In the genomic region with DNA sequence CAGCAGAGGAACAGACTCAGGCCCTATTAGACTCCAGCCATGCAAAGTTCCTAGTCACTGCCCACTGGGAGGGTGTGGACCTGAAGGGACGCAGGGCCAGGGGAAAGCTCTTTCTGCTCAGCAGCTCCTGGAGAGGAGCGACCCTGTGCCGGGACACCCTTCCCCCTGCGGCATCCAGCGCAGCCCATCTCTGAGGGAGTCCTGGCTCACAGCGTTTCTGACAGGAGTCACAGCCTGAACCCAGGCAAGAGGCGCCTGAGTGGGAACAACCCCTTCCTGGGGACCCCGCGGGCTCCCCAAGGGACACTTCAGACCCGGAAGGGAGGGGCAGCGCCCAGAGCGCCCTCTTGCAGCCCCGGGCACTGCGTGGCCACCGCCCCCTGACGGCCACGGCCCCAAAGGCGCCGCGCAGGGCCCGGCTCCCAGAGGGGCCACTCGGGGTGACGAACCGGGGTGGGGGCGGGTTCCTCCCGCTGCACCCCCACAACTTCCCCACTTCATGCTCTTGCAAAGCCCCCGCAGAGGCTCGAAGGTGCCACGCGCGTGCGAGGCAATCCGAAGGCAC, we compare ENCODE assay signal across 1 cellular context.
A peak's percentile ranks its signal among the peaks of the same experiment; 100 is the strongest.
TF ChIP-seq lines count a peak whose summit lies in the region.

No MANE protein-coding gene starts in this region.

TF ChIP-seq in HepG2, 621 proteins besides CTCF, POLR2A, EP300 and RAD21 (continued from another document and continues in another):
- TF ChIP-seq KLF12 (CRISPR knock-in tag; IDR thresholded peaks at IDR 0.05; ENCODE audit: borderline replicate concordance) = no peak
- no peak for TF ChIP-seq MLLT10 (CRISPR knock-in tag; IDR thresholded peaks at IDR 0.05)
- no peak for TF ChIP-seq ZBED4 (CRISPR knock-in tag; IDR thresholded peaks at IDR 0.05; ENCODE audit: borderline replicate concordance)
- TF ChIP-seq RELA (CRISPR knock-in tag; IDR thresholded peaks at IDR 0.05) = no peak
- no peak for TF ChIP-seq ZNF841 (CRISPR knock-in tag; IDR thresholded peaks at IDR 0.05; ENCODE audit: borderline replicate concordance)
- no peak for TF ChIP-seq GTF2F1 (IDR thresholded peaks at IDR 0.05; ENCODE audit: low read length)
- TF ChIP-seq FOXC1 (CRISPR knock-in tag; IDR thresholded peaks at IDR 0.05; ENCODE audit: borderline replicate concordance) = no peak
- no peak for TF ChIP-seq ZFP36L1 (CRISPR knock-in tag; IDR thresholded peaks at IDR 0.05)
- no peak for TF ChIP-seq KDM1A (CRISPR knock-in tag; IDR thresholded peaks at IDR 0.05)
- no peak for TF ChIP-seq SCMH1 (CRISPR knock-in tag; IDR thresholded peaks at IDR 0.05; ENCODE audit: borderline replicate concordance)
- TF ChIP-seq BCL6 (CRISPR knock-in tag; IDR thresholded peaks at IDR 0.05) = no peak
- TF ChIP-seq GATA4 (IDR thresholded peaks at IDR 0.05; ENCODE audit: borderline replicate concordance, low read depth) = no peak
- peak; percentile 37 for TF ChIP-seq PTBP1 (IDR thresholded peaks at IDR 0.05; ENCODE audit: low read depth, low read length, poor library complexity, severe bottlenecking)
- TF ChIP-seq MLXIP (CRISPR knock-in tag; IDR thresholded peaks at IDR 0.05; ENCODE audit: borderline replicate concordance) = no peak
- no peak for TF ChIP-seq ZMYM4 (CRISPR knock-in tag; IDR thresholded peaks at IDR 0.05)
- no peak for TF ChIP-seq ATF1 (CRISPR knock-in tag; IDR thresholded peaks at IDR 0.05)
- no peak for TF ChIP-seq STAT5B (CRISPR knock-in tag; IDR thresholded peaks at IDR 0.05)
- TF ChIP-seq ZC3H4 (CRISPR knock-in tag; IDR thresholded peaks at IDR 0.05; ENCODE audit: borderline replicate concordance) = no peak
- TF ChIP-seq, protein P1, sequence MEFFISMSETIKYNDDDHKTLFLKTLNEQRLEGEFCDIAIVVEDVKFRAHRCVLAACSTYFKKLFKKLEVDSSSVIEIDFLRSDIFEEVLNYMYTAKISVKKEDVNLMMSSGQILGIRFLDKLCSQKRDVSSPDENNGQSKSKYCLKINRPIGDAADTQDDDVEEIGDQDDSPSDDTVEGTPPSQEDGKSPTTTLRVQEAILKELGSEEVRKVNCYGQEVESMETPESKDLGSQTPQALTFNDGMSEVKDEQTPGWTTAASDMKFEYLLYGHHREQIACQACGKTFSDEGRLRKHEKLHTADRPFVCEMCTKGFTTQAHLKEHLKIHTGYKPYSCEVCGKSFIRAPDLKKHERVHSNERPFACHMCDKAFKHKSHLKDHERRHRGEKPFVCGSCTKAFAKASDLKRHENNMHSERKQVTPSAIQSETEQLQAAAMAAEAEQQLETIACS (CRISPR knock-in tag; IDR thresholded peaks at IDR 0.05) = no peak
- TF ChIP-seq CCAR2 (optimal IDR thresholded peaks at IDR 0.05; ENCODE audit: low read depth, low read length) = no peak
- TF ChIP-seq SMARCE1 (IDR thresholded peaks at IDR 0.05; ENCODE audit: borderline replicate concordance) = no peak
- TF ChIP-seq ZNF816 (CRISPR knock-in tag; IDR thresholded peaks at IDR 0.05; ENCODE audit: borderline replicate concordance) = no peak
- no peak; the same call in 1 of the 2 replicates for TF ChIP-seq ZNF737 (CRISPR knock-in tag; IDR thresholded peaks at IDR 0.05; ENCODE audit: borderline replicate concordance)
- no peak; the same call in 1 of the 2 replicates for TF ChIP-seq RFX3 (CRISPR knock-in tag; IDR thresholded peaks at IDR 0.05)
- TF ChIP-seq ZNF652 (CRISPR knock-in tag; IDR thresholded peaks at IDR 0.05; ENCODE audit: borderline replicate concordance, low read depth) = no peak
- TF ChIP-seq ZNF800 (CRISPR knock-in tag; IDR thresholded peaks at IDR 0.05) = no peak
- TF ChIP-seq ZBTB42 (CRISPR knock-in tag; IDR thresholded peaks at IDR 0.05) = no peak
- TF ChIP-seq ZBTB37 (CRISPR knock-in tag; IDR thresholded peaks at IDR 0.05) = no peak
- TF ChIP-seq NR2F1 (CRISPR knock-in tag; IDR thresholded peaks at IDR 0.05) = no peak
- peak; percentile 64; the same call in 1 of the 2 replicates for TF ChIP-seq HBP1 (CRISPR knock-in tag; IDR thresholded peaks at IDR 0.05; ENCODE audit: low read depth)
- TF ChIP-seq MED1 (CRISPR knock-in tag; IDR thresholded peaks at IDR 0.05) = no peak
- TF ChIP-seq ZNF766 (CRISPR knock-in tag; IDR thresholded peaks at IDR 0.05; ENCODE audit: borderline replicate concordance) = no peak
- TF ChIP-seq ZBTB8A (CRISPR knock-in tag; IDR thresholded peaks at IDR 0.05; ENCODE audit: borderline replicate concordance, low read depth) = no peak; the same call in 1 of the 2 replicates
- no peak for TF ChIP-seq ZNF333 (CRISPR knock-in tag; IDR thresholded peaks at IDR 0.05; ENCODE audit: borderline replicate concordance)
- 0 out of 2 replicates have a peak, but pooled peaks have one; percentile 5 for TF ChIP-seq ELF4 (CRISPR knock-in tag; IDR thresholded peaks at IDR 0.05; ENCODE audit: borderline replicate concordance)
- 0 out of 2 replicates have a peak, but pooled peaks have one; percentile 20 for TF ChIP-seq HHEX (CRISPR knock-in tag; IDR thresholded peaks at IDR 0.05)
- no peak for TF ChIP-seq PRMT3 (CRISPR knock-in tag; IDR thresholded peaks at IDR 0.05; ENCODE audit: borderline replicate concordance, low read depth)
- no peak for TF ChIP-seq RBAK (CRISPR knock-in tag; IDR thresholded peaks at IDR 0.05)
- TF ChIP-seq ZMYM2 (CRISPR knock-in tag; IDR thresholded peaks at IDR 0.05) = 0 out of 2 replicates have a peak, but pooled peaks have one; percentile 33
- no peak for TF ChIP-seq CC2D1A (CRISPR knock-in tag; IDR thresholded peaks at IDR 0.05)
- TF ChIP-seq, protein P2, sequence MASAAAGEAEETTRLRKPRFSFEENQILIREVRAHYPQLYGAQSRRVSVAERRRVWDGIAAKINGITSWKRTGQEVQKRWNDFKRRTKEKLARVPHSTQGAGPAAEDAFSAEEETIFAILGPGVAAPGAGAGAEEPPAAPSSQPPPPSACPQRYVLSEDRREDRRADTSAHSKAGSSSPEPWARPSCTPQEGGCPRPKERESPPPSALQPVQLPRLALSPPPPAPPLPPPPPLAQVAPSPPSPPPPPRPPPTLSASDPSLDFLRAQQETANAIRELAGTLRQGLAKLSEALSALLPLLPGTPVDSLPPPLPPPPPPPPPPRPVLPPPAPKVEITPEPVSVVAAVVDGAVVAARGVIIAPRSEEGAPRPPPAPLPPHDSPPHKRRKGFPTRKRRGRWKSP (CRISPR knock-in tag; IDR thresholded peaks at IDR 0.05) = no peak
- no peak for TF ChIP-seq LCORL (IDR thresholded peaks at IDR 0.05)
- TF ChIP-seq LCORL (CRISPR knock-in tag; IDR thresholded peaks at IDR 0.05) = no peak
- no peak for TF ChIP-seq NCOA5 (CRISPR knock-in tag; IDR thresholded peaks at IDR 0.05)
- no peak for TF ChIP-seq UBTF (CRISPR knock-in tag; IDR thresholded peaks at IDR 0.05)
